1 cellular context compared by ENCODE assay signal in the genomic region with DNA sequence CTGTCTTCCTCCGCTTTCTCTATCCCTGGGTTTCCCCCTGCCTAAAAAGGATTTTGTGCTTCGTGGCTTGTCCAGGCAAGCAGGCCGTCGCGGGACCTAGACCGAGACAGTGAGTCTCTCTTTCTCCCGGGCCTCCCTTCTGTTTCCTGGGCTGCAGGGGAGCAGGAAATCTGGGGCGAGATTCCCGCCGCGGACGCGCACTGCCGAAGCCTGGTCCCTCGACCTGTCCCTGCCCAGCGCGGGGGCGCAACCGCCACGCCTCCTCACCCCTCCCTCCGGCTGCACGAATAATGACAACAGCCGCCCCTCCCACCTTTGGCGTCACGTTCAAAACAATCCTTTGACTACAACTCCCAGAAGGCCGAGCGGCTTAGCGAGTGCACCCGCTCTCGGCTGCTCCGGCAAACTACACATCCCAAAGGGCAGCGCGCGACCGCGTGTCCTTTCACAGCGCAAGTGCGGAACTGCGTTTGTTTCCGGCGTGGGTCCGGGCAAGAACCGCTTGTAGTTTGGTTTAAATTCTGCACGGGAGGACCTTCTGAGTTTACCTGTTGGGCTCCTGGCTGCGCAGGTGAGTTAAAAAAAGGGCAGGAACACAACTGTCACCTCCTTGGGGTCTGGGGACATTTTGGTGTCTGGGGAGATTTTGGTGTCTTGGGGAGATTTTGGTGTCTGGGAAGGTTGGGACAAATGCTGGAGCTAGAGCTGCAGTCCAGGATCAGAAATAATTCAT.
TF ChIP-seq lines count a peak whose summit lies in the region.

Gene CLP1, plus strand, starts transcription at position 473 of the 733 bp plus-strand sequence. CDS start 1,715 bp downstream, outside the sequence.

TF ChIP-seq in HCT116, 20 proteins besides CTCF, POLR2A, EP300 and RAD21 (continued from another document):
- TF ChIP-seq POLR2AphosphoS5 (IDR thresholded peaks at IDR 0.05; ENCODE audit: low read depth, low read length) (peak; percentile 66), ZBTB33 (IDR thresholded peaks at IDR 0.05; ENCODE audit: extremely low read depth, insufficient replicate concordance, low read length) (peak; percentile 78), FOSL1 (IDR thresholded peaks at IDR 0.05; ENCODE audit: low read depth) (no peak), SIN3A (IDR thresholded peaks at IDR 0.05; ENCODE audit: low read depth) (peak; percentile 94), ZFX (IDR thresholded peaks at IDR 0.05) (no peak), TCF7L2 (IDR thresholded peaks at IDR 0.05; ENCODE audit: borderline replicate concordance, extremely low read depth, insufficient read depth, insufficient read length) (peak; percentile 41), CBX3 (IDR thresholded peaks at IDR 0.05; ENCODE audit: low read depth) (peak; percentile 65), EZH2 (IDR thresholded peaks at IDR 0.05) (no peak), JUND (IDR thresholded peaks at IDR 0.05) (no peak), SRF (IDR thresholded peaks at IDR 0.05; ENCODE audit: low read depth) (peak; percentile 8; the same call in 1 of the 2 replicates), SP1 (IDR thresholded peaks at IDR 0.05; ENCODE audit: low read depth) (peak; percentile 88)
